8 cellular contexts compared by ENCODE assay signal in the genomic region with DNA sequence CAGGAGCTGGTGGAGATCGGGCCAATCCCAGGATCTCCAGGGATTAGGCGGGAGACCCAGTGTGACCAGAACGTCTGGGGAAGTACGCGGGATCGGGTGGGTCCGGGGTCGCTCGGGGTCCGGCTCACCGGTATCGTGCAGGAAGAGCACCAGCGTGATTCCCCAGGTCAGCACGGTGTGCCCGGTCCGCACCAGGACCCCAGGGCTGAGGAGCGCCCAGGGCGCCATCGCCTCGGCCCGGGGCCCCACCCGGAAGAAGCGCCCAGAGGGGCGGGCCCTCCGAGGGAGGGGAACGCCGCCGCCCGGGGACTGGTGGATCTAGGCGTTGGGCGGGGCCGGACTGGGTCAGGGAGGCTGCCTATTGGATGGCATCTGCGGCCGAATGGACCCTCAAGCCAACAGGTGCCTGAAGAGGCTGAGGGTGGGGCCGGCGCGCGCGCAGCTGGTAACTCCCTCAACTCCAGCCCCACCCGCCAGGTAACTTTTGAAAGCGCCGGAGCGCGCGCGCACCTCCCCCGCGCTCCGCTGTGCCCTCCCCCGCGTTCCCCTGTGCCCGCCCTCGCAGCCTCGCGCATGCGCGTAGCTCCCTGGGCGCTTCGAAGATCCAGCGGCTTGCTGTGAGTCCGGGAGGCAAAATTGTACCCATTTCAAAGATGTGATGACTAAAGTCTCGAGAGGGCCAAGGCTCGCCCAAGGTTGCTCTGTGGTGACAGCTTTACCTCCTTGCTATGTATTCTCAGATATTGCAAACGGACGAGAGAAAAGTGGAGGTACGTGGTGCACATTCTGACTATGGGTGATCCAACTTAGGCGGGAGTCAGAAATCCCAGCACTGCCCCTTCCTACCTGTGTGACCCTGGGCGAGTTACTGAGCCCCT. TPM values are rescaled to one million over a fixed set of nuclear protein-coding genes. Genes with fewer than 3 reads are reported as not detected.
A peak's percentile ranks its signal among the peaks of the same experiment; 100 is the strongest.
DNase-seq lines count a peak whose midpoint lies in the region; ATAC-seq and TF ChIP-seq lines count a peak whose summit lies in the region.

A gene with protein sequence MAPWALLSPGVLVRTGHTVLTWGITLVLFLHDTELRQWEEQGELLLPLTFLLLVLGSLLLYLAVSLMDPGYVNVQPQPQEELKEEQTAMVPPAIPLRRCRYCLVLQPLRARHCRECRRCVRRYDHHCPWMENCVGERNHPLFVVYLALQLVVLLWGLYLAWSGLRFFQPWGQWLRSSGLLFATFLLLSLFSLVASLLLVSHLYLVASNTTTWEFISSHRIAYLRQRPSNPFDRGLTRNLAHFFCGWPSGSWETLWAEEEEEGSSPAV (minus strand): TSS at position 262 of the 878 bp plus-strand sequence. CDS start 34 bp downstream, at position 228.

- in situ Hi-C loops in GM18951 (cut with MboI; ENCODE audit: low sequenced_read_pairs, unreplicated experiment) = no loop called here

- no peaks in the 10 kb centered on the region for H3K27me3 Mint-ChIP-seq in activated B cell treated with CpG ODN at 0.5 μM for 24 hours

- peak within 1 kb of the TSS; percentile 89 for H3K27ac Mint-ChIP-seq in activated B cell treated with CpG ODN at 0.5 μM for 24 hours

- POLR2A ChIA-PET in activated B cell treated with CpG ODN at 0.5 μM for 24 hours (lab: Charles Lee) = interaction anchor here (0.5 to 2.5 kb wide), 46 partner anchors 9 to 1268 kb away, joined by 3 to 21 read pairs (median 4); partner anchors contain the start of genes DYNC2I2, ENDOG, GLE1 and GOLGA2

- TF ChIP-seq POLR2A in GM18951 (IDR thresholded peaks at IDR 0.05; ENCODE audit: extremely low read depth, insufficient read depth, insufficient read length) (peak; percentile 99), spleen (IDR thresholded peaks at IDR 0.05) (peak; percentile 59 to 90 (median 86))

- CTCF ChIA-PET in activated B cell treated with CpG ODN at 0.5 μM for 24 hours (lab: Charles Lee) = no interaction called here

- 1 to 3% (median 2%) methylated on average over 33 to 68 of the region's 68 CpGs for WGBS in spleen, 5 donors

- no peaks in the 10 kb centered on the region for H3K9me3 Mint-ChIP-seq in activated B cell treated with CpG ODN at 0.5 μM for 24 hours

- peaks cover 0 to 31% (median 23%) of the 10 kb centered on the region in 6 donors for H3K36me3 ChIP-seq in spleen

- H3K4me3 ChIP-seq in spleen = peak within 1 kb of the TSS; percentile 55 to 91 (median 79)

- H3K27ac ChIP-seq in caudate nucleus (ENCODE audit: low read depth, low read length) = peak within 1 kb of the TSS; percentile 80
- H3K27ac ChIP-seq in spleen = peak within 1 kb of the TSS; percentile 79 to 92 (median 86)

- peaks cover 31% of the 10 kb centered on the region for H3K36me3 Mint-ChIP-seq in activated B cell treated with CpG ODN at 0.5 μM for 24 hours (ENCODE audit: low read depth)

- no peaks in the 10 kb centered on the region for H3K9me3 ChIP-seq in spleen

- ATAC-seq in HG03196 (IDR thresholded peaks at IDR 0.05; ENCODE audit: unreplicated experiment) (peak; percentile 90), activated B cell treated with CpG ODN at 0.5 μM for 24 hours (ENCODE audit: low read depth) (peak; percentile 97)

- DNase-seq in AG08395 (ENCODE audit: low spot score) (peak; percentile 99), NCI-H345 (lab: John Stamatoyannopoulos, UW) (peak; percentile 99), activated B cell treated with CpG ODN at 0.5 μM for 24 hours (peak; percentile 96), caudate nucleus (lab: John Stamatoyannopoulos, UW) (peak; percentile 20 to 98 (median 88)), inferior parietal cortex (ENCODE audit: extremely low spot score) (peak; percentile 84), spleen (peak; percentile 100)

- H3K4me1 ChIP-seq in spleen = peaks cover 4 to 58% (median 35%) of the 10 kb centered on the region in 6 donors

- peaks cover 28% of the 10 kb centered on the region for H3K4me1 Mint-ChIP-seq in activated B cell treated with CpG ODN at 0.5 μM for 24 hours

- peak within 1 kb of the TSS; percentile 92 for H3K4me3 Mint-ChIP-seq in activated B cell treated with CpG ODN at 0.5 μM for 24 hours

- TF ChIP-seq CTCF in activated B cell treated with CpG ODN at 0.5 μM for 24 hours (IDR thresholded peaks at IDR 0.05) (no peak), spleen (IDR thresholded peaks at IDR 0.05 in 8 of 11, conservative IDR thresholded peaks at IDR 0.05 in 3 of 11) (peak in 2 of 11 experiments; percentile 14 to 21)

- no peaks in the 10 kb centered on the region for H3K27me3 ChIP-seq in spleen (replicated peaks in 1 of 7)

- intact Hi-C loops in activated B cell treated with CpG ODN at 0.5 μM for 24 hours (cut with micrococcal nuclease) = loop anchor here (1.0 to 2.0 kb wide), 8 partner anchors 22 to 268 kb away; partner anchors contain the start of genes DYNC2I2, ENDOG, ODF2 and PKN3
- intact Hi-C loops in spleen (cut with DNase I; ENCODE audit: low total_unique reads) = no loop called here

RNA-seq across cellular contexts. Expression of the gene that starts here (rescaled TPM):
- 40.0 and 40.7 TPM in 2 replicates for total RNA-seq in activated B cell treated with CpG ODN at 0.5 μM for 24 hours
- total RNA-seq in spleen = 10 to 100 TPM; 21.5 to 73.4 (median 24.4) TPM
- 10 to 100 TPM; 31.7 to 51.0 (median 41.5) TPM for polyA plus RNA-seq in spleen

Comparison
In these comparisons a context has a peak if more than half of its experiments do, and no peak if none do; other contexts are left out.
1. Peak in every context shown above with its lines: DNase-seq, ATAC-seq, H3K4me3 ChIP-seq and H3K27ac ChIP-seq.